Comparison of ENCODE assay signal across 1 cellular context in genomic region chr2:138777996-138778395, GRCh38.
TF ChIP-seq lines count a peak whose summit lies in the region.

No MANE protein-coding gene starts in this region.

TF ChIP-seq in HepG2, 621 proteins besides CTCF, POLR2A, EP300 and RAD21 (continued from another document and continues in another):
- no peak for TF ChIP-seq FOXO4 (CRISPR knock-in tag; conservative IDR thresholded peaks at IDR 0.05)
- TF ChIP-seq ATF1 (CRISPR knock-in tag; IDR thresholded peaks at IDR 0.05) = 0 out of 2 replicates have a peak, but pooled peaks have one; percentile 27
- TF ChIP-seq ZNF691 (CRISPR knock-in tag; IDR thresholded peaks at IDR 0.05; ENCODE audit: borderline replicate concordance, low read depth) = no peak
- TF ChIP-seq FOXA1 (IDR thresholded peaks at IDR 0.05) = no peak; the same call in 1 of the 2 replicates
- TF ChIP-seq FOXA1 (CRISPR knock-in tag; IDR thresholded peaks at IDR 0.05) = peak; percentile 84
- no peak for TF ChIP-seq MEIS2 (CRISPR knock-in tag; IDR thresholded peaks at IDR 0.05)
- TF ChIP-seq HBP1 (CRISPR knock-in tag; IDR thresholded peaks at IDR 0.05; ENCODE audit: low read depth) = no peak
- no peak for TF ChIP-seq NCOA1 (CRISPR knock-in tag; IDR thresholded peaks at IDR 0.05)
- no peak for TF ChIP-seq ZNF513 (CRISPR knock-in tag; conservative IDR thresholded peaks at IDR 0.05)
- no peak for TF ChIP-seq ZNF687 (CRISPR knock-in tag; IDR thresholded peaks at IDR 0.05)
- no peak for TF ChIP-seq DNMT1 (CRISPR knock-in tag; IDR thresholded peaks at IDR 0.05)
- no peak for TF ChIP-seq SRSF4 (IDR thresholded peaks at IDR 0.05; ENCODE audit: low read depth, low read length, poor library complexity, severe bottlenecking)
- TF ChIP-seq HMG20A (CRISPR knock-in tag; IDR thresholded peaks at IDR 0.05; ENCODE audit: borderline replicate concordance) = peak; percentile 33; the same call in 1 of the 2 replicates
- no peak for TF ChIP-seq ZNF749 (CRISPR knock-in tag; IDR thresholded peaks at IDR 0.05; ENCODE audit: borderline replicate concordance)
- TF ChIP-seq ZMYM3 (CRISPR knock-in tag; IDR thresholded peaks at IDR 0.05) = no peak
- no peak for TF ChIP-seq NFYB (CRISPR knock-in tag; IDR thresholded peaks at IDR 0.05)
- TF ChIP-seq TCF12 (IDR thresholded peaks at IDR 0.05) = no peak
- no peak for TF ChIP-seq TCF12 (CRISPR knock-in tag; IDR thresholded peaks at IDR 0.05)
- no peak for TF ChIP-seq MIER3 (CRISPR knock-in tag; IDR thresholded peaks at IDR 0.05; ENCODE audit: borderline replicate concordance)
- TF ChIP-seq TARDBP (CRISPR knock-in tag; IDR thresholded peaks at IDR 0.05) = no peak
- no peak for TF ChIP-seq TEF (CRISPR knock-in tag; IDR thresholded peaks at IDR 0.05)
- peak; percentile 69 for TF ChIP-seq ARID5B (CRISPR knock-in tag; IDR thresholded peaks at IDR 0.05)
- no peak for TF ChIP-seq ZNF562 (CRISPR knock-in tag; IDR thresholded peaks at IDR 0.05; ENCODE audit: borderline replicate concordance)
- no peak for TF ChIP-seq CERS6 (CRISPR knock-in tag; IDR thresholded peaks at IDR 0.05)
- no peak for TF ChIP-seq EED (CRISPR knock-in tag; IDR thresholded peaks at IDR 0.05)
- TF ChIP-seq ZFP36L1 (CRISPR knock-in tag; IDR thresholded peaks at IDR 0.05) = no peak
- no peak for TF ChIP-seq NCOA2 (CRISPR knock-in tag; IDR thresholded peaks at IDR 0.05)
- TF ChIP-seq ZNF556 (CRISPR knock-in tag; IDR thresholded peaks at IDR 0.05; ENCODE audit: borderline replicate concordance) = no peak
- TF ChIP-seq FOXA3 (CRISPR knock-in tag; IDR thresholded peaks at IDR 0.05) = peak; percentile 87
- TF ChIP-seq BCL6 (CRISPR knock-in tag; IDR thresholded peaks at IDR 0.05) = no peak
- no peak for TF ChIP-seq SP5 (CRISPR knock-in tag; IDR thresholded peaks at IDR 0.05; ENCODE audit: borderline replicate concordance, low read depth)
- TF ChIP-seq XRCC5 (optimal IDR thresholded peaks at IDR 0.05; ENCODE audit: low read length) = no peak
- no peak for TF ChIP-seq JDP2 (CRISPR knock-in tag; IDR thresholded peaks at IDR 0.05; ENCODE audit: borderline replicate concordance)
- no peak for TF ChIP-seq ZNF589 (CRISPR knock-in tag; conservative IDR thresholded peaks at IDR 0.05)
- no peak for TF ChIP-seq RFXANK (CRISPR knock-in tag; IDR thresholded peaks at IDR 0.05)
- no peak for TF ChIP-seq THAP11 (CRISPR knock-in tag; IDR thresholded peaks at IDR 0.05)
- peak; percentile 95 for TF ChIP-seq TEAD3 (CRISPR knock-in tag; optimal IDR thresholded peaks at IDR 0.05; ENCODE audit: borderline replicate concordance)
- TF ChIP-seq PLRG1 (conservative IDR thresholded peaks at IDR 0.05) = no peak
- TF ChIP-seq HNRNPL (IDR thresholded peaks at IDR 0.05; ENCODE audit: low read depth, low read length) = no peak
- no peak for TF ChIP-seq ZNF609 (CRISPR knock-in tag; IDR thresholded peaks at IDR 0.05; ENCODE audit: borderline replicate concordance)
- no peak for TF ChIP-seq GATAD1 (CRISPR knock-in tag; IDR thresholded peaks at IDR 0.05)
